In the genomic region with DNA sequence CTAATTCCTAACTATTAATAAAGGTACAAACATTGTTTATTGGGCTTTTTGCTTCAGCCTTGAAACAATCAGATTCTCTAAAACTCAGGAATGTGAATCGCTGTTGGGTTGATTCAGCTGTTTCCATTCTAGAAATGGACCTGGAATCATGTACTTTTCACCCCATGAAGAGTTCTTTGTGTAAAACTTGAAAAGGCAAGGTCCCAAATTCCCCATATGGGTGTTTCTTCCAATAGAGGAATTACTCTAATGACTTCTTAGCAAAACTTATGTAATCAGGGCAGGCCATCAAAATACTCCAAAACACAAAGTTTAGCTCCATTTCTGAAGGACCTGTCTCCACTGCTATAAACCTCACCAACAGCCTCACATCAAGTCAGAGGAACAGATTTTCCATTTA, we compare ENCODE assay signal across 15 cellular contexts. TPM values are rescaled to one million over a fixed set of nuclear protein-coding genes. Genes with fewer than 3 reads are reported as not detected.
DNase-seq lines count a peak whose midpoint lies in the region; ATAC-seq and TF ChIP-seq lines count a peak whose summit lies in the region.
"Had no signal": no experiment of that assay in that cellular context is flagged by ENCODE, and none has a peak within 500 bp of the region (broad histone marks: within the 10 kb centered on the region; RNA-seq: fewer than 3 reads in every experiment).

No MANE protein-coding gene starts in this region.

- H3K9me3 Mint-ChIP-seq in glutamatergic neuron (ENCODE audit: unreplicated experiment) = peaks cover 15% of the 10 kb centered on the region
- H3K9me3 Mint-ChIP-seq: CD8-positive, alpha-beta memory T cell; GM23338 had no signal

- H3K27me3 Mint-ChIP-seq in glutamatergic neuron (ENCODE audit: unreplicated experiment) = peaks cover 10% of the 10 kb centered on the region
- H3K27me3 Mint-ChIP-seq: CD8-positive, alpha-beta memory T cell had no signal

- peaks cover 63% of the 10 kb centered on the region for H3K4me1 Mint-ChIP-seq in glutamatergic neuron (ENCODE audit: low read depth, unreplicated experiment)

- H3K9me3 ChIP-seq in Panc1 (ENCODE audit: control insufficient read depth, insufficient read depth, low read depth, low read length) = no peaks in the 10 kb centered on the region
- H3K9me3 ChIP-seq: BE2C had no signal

- peak overlapping the region; percentile 52 for H3K4me3 Mint-ChIP-seq in glutamatergic neuron (ENCODE audit: unreplicated experiment)
- H3K4me3 Mint-ChIP-seq: CD4-positive, CD25-positive, alpha-beta regulatory T cell; CD8-positive, alpha-beta memory T cell; GM23338 had no signal

- TF ChIP-seq CTCF in Panc1 (IDR thresholded peaks at IDR 0.05) = no peak
- TF ChIP-seq CTCF in glutamatergic neuron (IDR thresholded peaks at IDR 0.05; ENCODE audit: partially characterized antibody, unreplicated experiment) = no peak
- no peak for TF ChIP-seq CTCF in dorsolateral prefrontal cortex (IDR thresholded peaks at IDR 0.05 in 54 of 56, conservative IDR thresholded peaks at IDR 0.05 in 2 of 56; ENCODE audit: low read depth in 1 of 56, partially characterized antibody in 56 of 56)

- peak overlapping the region; percentile 12 for H3K27ac Mint-ChIP-seq in glutamatergic neuron (ENCODE audit: unreplicated experiment)
- H3K27ac Mint-ChIP-seq: CD4-positive, CD25-positive, alpha-beta regulatory T cell; GM23338 had no signal

- in situ Hi-C loops in Panc1 (cut with HindIII; ENCODE audit: low pct_unique_long_range_greater_than_20kb, low sequenced_read_pairs) = no loop called here

- H3K27ac ChIP-seq in Panc1 (ENCODE audit: low read length) (peak overlapping the region; percentile 97), dorsolateral prefrontal cortex (no peak overlapping the region)

- intact Hi-C loops in Panc1 (cut with micrococcal nuclease; ENCODE audit: unreplicated experiment) = loop anchor here (10.0 kb wide), 1 partner anchor 58 kb away; no protein-coding TSS in a partner anchor
- intact Hi-C loops in dorsolateral prefrontal cortex (cut with DNase I) = loop anchor here in 1 of 2 donors (10.0 kb wide), 1 partner anchor 88 kb away; no protein-coding TSS in a partner anchor

- no peaks in the 10 kb centered on the region for H3K36me3 Mint-ChIP-seq in glutamatergic neuron (ENCODE audit: unreplicated experiment)
- H3K36me3 Mint-ChIP-seq: CD8-positive, alpha-beta memory T cell had no signal

- H3K4me3 ChIP-seq in Panc1 (ENCODE audit: low read depth in 2 of 2, low read length in 2 of 2) (no peak overlapping the region), dorsolateral prefrontal cortex (no peak overlapping the region)
- H3K4me3 ChIP-seq: GM23338 had no signal

- no peaks in the 10 kb centered on the region for H3K27me3 ChIP-seq in Panc1 (ENCODE audit: control insufficient read depth, insufficient read depth, low read length)
- H3K27me3 ChIP-seq in dorsolateral prefrontal cortex = no peaks in the 10 kb centered on the region
- H3K27me3 ChIP-seq: BE2C had no signal

- BruUV-seq in Panc1 (replicated peaks; lab: Mats Ljungman, UMichigan) = no TSS peak

- H3K36me3 ChIP-seq in Panc1 (ENCODE audit: control insufficient read depth, insufficient read depth, low read length) = peaks cover 5% of the 10 kb centered on the region; the same call in 1 of the 2 replicates

- CTCF ChIA-PET in Panc1 (lab: Charles Lee) = interaction anchor here (0.6 kb wide), 1 partner anchor 52 kb away, joined by 6 read pairs; no protein-coding TSS in a partner anchor

- peaks cover 71% of the 10 kb centered on the region for H3K4me1 ChIP-seq in Panc1 (ENCODE audit: control insufficient read depth, insufficient read depth, low read length)

- ATAC-seq in Panc1 = no peak
- ATAC-seq: GM23338 had no signal

- no peak for DNase-seq in Panc1 (ENCODE audit: low read depth, low spot score)
- DNase-seq in dermis blood vessel endothelial cell = peak; percentile 28
- no peak for DNase-seq in glutamatergic neuron
- no peak for DNase-seq in GDM1 (lab: John Stamatoyannopoulos, UW)
- no peak for DNase-seq in dorsolateral prefrontal cortex
- no peak for DNase-seq in UCSD-AML1 (lab: John Stamatoyannopoulos, UW; ENCODE audit: unreplicated experiment)
- no peak for DNase-seq in RKO (ENCODE audit: low spot score)
- DNase-seq: BE2C; C1 segment of cervical spinal cord; CD4-positive, CD25-positive, alpha-beta regulatory T cell; CD8-positive, alpha-beta memory T cell; COR-L47; DMS 273 treated with DMSO at 0.1 percent for 48 hours; HCEC 1CT had no signal

- POLR2A ChIA-PET in Panc1 (lab: Charles Lee) = no interaction called here

RNA-seq across cellular contexts. Expression of a gene that starts 7.3 kb away (rescaled TPM):
- total RNA-seq in Panc1 (2021; ENCODE audit: unreplicated experiment) (94.7 TPM), dermis blood vessel endothelial cell (48.5 and 81.3 TPM in 2 replicates), glutamatergic neuron (ENCODE audit: unreplicated experiment) (528 TPM), dorsolateral prefrontal cortex (10 to 100 TPM; 16.0 to 44.2 (median 28.5) TPM)
- polyA plus RNA-seq in Panc1 (2012; ENCODE audit: insufficient read length) = 90.7 TPM
